Comparison of ENCODE assay signal across 9 cellular contexts in genomic region chr22:35409783-35410662, GRCh38. TPM values are rescaled to one million over a fixed set of nuclear protein-coding genes. Genes with fewer than 3 reads are reported as not detected.
A peak's percentile ranks its signal among the peaks of the same experiment; 100 is the strongest.
DNase-seq lines count a peak whose midpoint lies in the region; ATAC-seq, FAIRE-seq and TF ChIP-seq lines count a peak whose summit lies in the region.
"Had no signal": no experiment of that assay in that cellular context is flagged by ENCODE, and none has a peak within 500 bp of the region (broad histone marks: within the 10 kb centered on the region; RNA-seq: fewer than 3 reads in every experiment).

No MANE protein-coding gene starts in this region.

- no peaks in the 10 kb centered on the region for H3K9me3 ChIP-seq in aorta (ENCODE audit: control insufficient read depth, low read length)

- DNase-seq in MV-4-11 (lab: John Stamatoyannopoulos, UW) (peak; percentile 99), head of caudate nucleus (peak in 37 of 42 donors; percentile 11 to 72 (median 45)), aorta (peak in 1 of 2 donors; percentile 86), D721Med (ENCODE audit: insufficient read length, low spot score) (no peak), NCI-H82 (lab: John Stamatoyannopoulos, UW) (no peak), glomerular visceral epithelial cell (ENCODE audit: extremely low spot score) (no peak)

- H3K4me1 ChIP-seq in aorta (ENCODE audit: control insufficient read depth in 1 of 2, insufficient read depth in 2 of 2, low read length in 2 of 2), result no peaks in the 10 kb centered on the region

- no peak overlapping the region for H3K4me3 ChIP-seq in aorta (ENCODE audit: low read length in 2 of 2)

- H3K27me3 ChIP-seq in aorta (ENCODE audit: control insufficient read depth in 1 of 2, insufficient read depth in 2 of 2, low read length in 1 of 2), result no peaks in the 10 kb centered on the region

- 89 to 92% methylated on average over 16 of the region's 16 CpGs for WGBS in aorta, 2 donors

- no peak for FAIRE-seq in D721Med (lab: Jason Lieb, UNC)

- peak; percentile 57 for ATAC-seq in GM18499 (IDR thresholded peaks at IDR 0.05; ENCODE audit: insufficient read depth, unreplicated experiment)
- ATAC-seq in GM21619 (IDR thresholded peaks at IDR 0.05; ENCODE audit: unreplicated experiment), result peak; percentile 64
- ATAC-seq in aorta (ENCODE audit: low FRiP score), result peak; percentile 62

- intact Hi-C loops in head of caudate nucleus (cut with DNase I), result no loop called here
- intact Hi-C loops in aorta (cut with DNase I), result no loop called here

- TF ChIP-seq CTCF in D721Med (IDR thresholded peaks at IDR 0.05; ENCODE audit: insufficient read depth, missing control alignments), result no peak

- no peak overlapping the region for H3K27ac ChIP-seq in aorta (ENCODE audit: low read depth in 1 of 2, low read length in 2 of 2)
- H3K27ac ChIP-seq: KMS-11 had no signal

- H3K36me3 ChIP-seq in aorta (ENCODE audit: control insufficient read depth in 1 of 2, insufficient read depth in 2 of 2, low read length in 1 of 2), result peaks cover 0 to 2% of the 10 kb centered on the region in 2 donors

RNA-seq across cellular contexts. Expression of gene MCM5, which starts 10.1 kb away (rescaled TPM):
- total RNA-seq in aorta, result 10 to 100 TPM; 18.1 to 21.7 TPM
- 10 to 100 TPM in 1 of 2 donors, 1 to 10 TPM in 1; 4.0 to 24.8 TPM for polyA plus RNA-seq in aorta

RNA-seq across cellular contexts. Expression of gene HMOX1, which starts 29.1 kb away (rescaled TPM):
- total RNA-seq in aorta, result 10 to 100 TPM; 29.1 to 53.6 TPM
- polyA plus RNA-seq in aorta, result 10 to 100 TPM in 1 of 2 donors, 1 to 10 TPM in 1; 9.6 to 34.6 TPM

Comparison
In these comparisons a context has a peak if more than half of its experiments do, and no peak if none do; other contexts are left out.
1. DNase-seq: peak in MV-4-11 (single experiment) and head of caudate nucleus (37 of 42); none in D721Med (single experiment), NCI-H82 (single experiment) and glomerular visceral epithelial cell (single experiment).
2. Peak in every context shown above with its lines, with median percentiles within 50 percentile points of each other: ATAC-seq.